ENCODE assay signal across 19 cellular contexts in genomic region chr6:1039746-1040145, GRCh38.
"Had no signal": no experiment of that assay in that cellular context is flagged by ENCODE, and none has a peak within 500 bp of the region (broad histone marks: within the 10 kb centered on the region; RNA-seq: fewer than 3 reads in every experiment).

No MANE protein-coding gene starts in this region.

- H3K27ac ChIP-seq: body of pancreas, neutrophil, parathyroid adenoma, transverse colon had no signal

- H3K79me2 ChIP-seq: parathyroid adenoma had no signal

- H3K9me3 ChIP-seq: body of pancreas, neutrophil, SK-N-SH, transverse colon had no signal

- H3K4me1 ChIP-seq: parathyroid adenoma had no signal

- H3K4me3 ChIP-seq: body of pancreas, transverse colon had no signal

- H3K4me2 ChIP-seq: SK-N-SH had no signal

- ATAC-seq: activated naive CD8-positive, alpha-beta T cell treated with anti-CD3 and anti-CD28 coated beads, Interleukin-2, amount 50 U/mL, for 24 hours; activated T-cell treated with anti-CD3 and anti-CD28 coated beads, Interleukin-2, amount 50 U/mL, for 72 hours; left lobe of liver; right cardiac atrium had no signal

- H2AFZ ChIP-seq: parathyroid adenoma had no signal

- DNase-seq: activated CD4-positive, alpha-beta memory T cell treated with anti-CD3 and anti-CD28 coated beads, Interleukin-2, amount 10 ng/mL, durations not matched to agents 7 days and 5 days; activated CD4-positive, alpha-beta T cell treated with anti-CD3 and anti-CD28 coated beads, Interleukin-2, amount 10 ng/mL, durations not matched to agents 24 days and 14 days; activated gamma-delta T cell; activated naive CD4-positive, alpha-beta T cell treated with anti-CD3 and anti-CD28 coated beads, Interleukin-2, amount 50 U/mL, for 16 hours; activated naive CD8-positive, alpha-beta T cell treated with anti-CD3 and anti-CD28 coated beads, Interleukin-2, amount 50 U/mL, for 24 hours; activated T-cell treated with anti-CD3 and anti-CD28 coated beads, Interleukin-2, amount 50 U/mL, for 72 hours; central memory CD4-positive, alpha-beta T cell; effector memory CD4-positive, alpha-beta T cell; midbrain; right cardiac atrium; SK-N-SH; stimulated activated CD4-positive, alpha-beta T cell treated with anti-CD3 and anti-CD28 coated beads, Interleukin-12 subunit alpha, Interleukin-12 subunit beta, amount 100 ng/mL, for 4 hours had no signal

- H3K27me3 ChIP-seq: body of pancreas, transverse colon had no signal

- H3K9me3 Mint-ChIP-seq: activated CD4-positive, alpha-beta memory T cell treated with anti-CD3 and anti-CD28 coated beads, Interleukin-2, amount 10 ng/mL, durations not matched to agents 7 days and 5 days; activated CD4-positive, alpha-beta T cell treated with anti-CD3 and anti-CD28 coated beads, Interleukin-2, amount 10 ng/mL, durations not matched to agents 24 days and 14 days; activated naive CD8-positive, alpha-beta T cell treated with anti-CD3 and anti-CD28 coated beads, Interleukin-2, amount 50 U/mL, for 24 hours; stimulated activated naive CD8-positive, alpha-beta T cell treated with anti-CD3 and anti-CD28 coated beads, Interleukin-15, Interleukin-2, amounts not matched to agents 100 ng/mL and 50 ng/mL, for 24 hours had no signal

- H3K36me3 ChIP-seq: neutrophil, transverse colon had no signal

- H3K9ac ChIP-seq: parathyroid adenoma, SK-N-SH had no signal

- H3K4me3 Mint-ChIP-seq: activated CD4-positive, alpha-beta memory T cell treated with anti-CD3 and anti-CD28 coated beads, Interleukin-2, amount 10 ng/mL, durations not matched to agents 7 days and 5 days; activated CD4-positive, alpha-beta T cell treated with anti-CD3 and anti-CD28 coated beads, Interleukin-2, amount 10 ng/mL, durations not matched to agents 24 days and 14 days; activated naive CD8-positive, alpha-beta T cell treated with anti-CD3 and anti-CD28 coated beads, Interleukin-2, amount 50 U/mL, for 24 hours; activated T-cell treated with anti-CD3 and anti-CD28 coated beads, Interleukin-2, amount 50 U/mL, for 72 hours; nephron; stimulated activated naive CD8-positive, alpha-beta T cell treated with anti-CD3 and anti-CD28 coated beads, Interleukin-15, Interleukin-2, amounts not matched to agents 100 ng/mL and 50 ng/mL, for 24 hours had no signal

- H3K4me1 Mint-ChIP-seq: activated CD4-positive, alpha-beta memory T cell treated with anti-CD3 and anti-CD28 coated beads, Interleukin-2, amount 10 ng/mL, durations not matched to agents 7 days and 5 days; activated CD4-positive, alpha-beta T cell treated with anti-CD3 and anti-CD28 coated beads, Interleukin-2, amount 10 ng/mL, durations not matched to agents 24 days and 14 days; activated naive CD8-positive, alpha-beta T cell treated with anti-CD3 and anti-CD28 coated beads, Interleukin-2, amount 50 U/mL, for 24 hours; nephron had no signal

- H3K27ac Mint-ChIP-seq: activated CD4-positive, alpha-beta memory T cell treated with anti-CD3 and anti-CD28 coated beads, Interleukin-2, amount 10 ng/mL, durations not matched to agents 7 days and 5 days; activated CD4-positive, alpha-beta T cell treated with anti-CD3 and anti-CD28 coated beads, Interleukin-2, amount 10 ng/mL, durations not matched to agents 24 days and 14 days; activated naive CD8-positive, alpha-beta T cell treated with anti-CD3 and anti-CD28 coated beads, Interleukin-2, amount 50 U/mL, for 24 hours; activated T-cell treated with anti-CD3 and anti-CD28 coated beads, Interleukin-2, amount 50 U/mL, for 72 hours; nephron; stimulated activated naive CD8-positive, alpha-beta T cell treated with anti-CD3 and anti-CD28 coated beads, Interleukin-15, Interleukin-2, amounts not matched to agents 100 ng/mL and 50 ng/mL, for 24 hours had no signal
